ENCODE assay signal across 36 cellular contexts in the genomic region with DNA sequence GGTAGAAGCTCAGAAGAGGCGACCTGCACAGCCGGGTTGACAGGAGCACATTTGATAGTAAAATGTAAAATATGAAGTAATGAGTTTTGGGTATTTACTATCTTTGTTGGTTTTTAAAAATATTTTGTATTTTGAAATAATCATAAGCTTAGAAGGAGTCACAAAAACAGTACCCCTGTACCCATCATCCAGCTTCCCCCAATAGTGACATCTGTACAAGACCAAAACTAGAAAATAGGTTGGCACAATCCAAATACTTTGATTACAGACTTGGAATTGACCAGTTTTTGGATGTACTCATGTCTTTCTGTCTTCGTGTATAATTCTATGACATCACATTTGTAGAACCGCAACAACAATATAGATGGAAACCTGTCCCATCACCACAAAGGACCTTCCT.
"Had no signal": no experiment of that assay in that cellular context is flagged by ENCODE, and none has a peak within 500 bp of the region (broad histone marks: within the 10 kb centered on the region; RNA-seq: fewer than 3 reads in every experiment).

No MANE protein-coding gene starts in this region.

- H3K36me3 ChIP-seq: MG63 had no signal

- H3K27me3 ChIP-seq: MG63 had no signal

- DNase-seq: Karpas-422, Kasumi-1, MG63, MM.1S, MV-4-11, NCI-H1048, NCI-H1092, NCI-H1092 treated with DMSO at 0.1 percent for 48 hours, NCI-H1105, NCI-H1105 treated with DMSO at 0.1 percent for 48 hours, NCI-H1417, NCI-H1417 treated with DMSO at 0.1 percent for 48 hours, NCI-H1436, NCI-H1436 treated with DMSO at 0.1 percent for 48 hours, NCI-H146, NCI-H1694, NCI-H1694 treated with DMSO at 0.1 percent for 48 hours, NCI-H187, NCI-H187 treated with DMSO at 0.1 percent for 48 hours, NCI-H1930, NCI-H2029, NCI-H2029 treated with DMSO at 0.1 percent for 48 hours, NCI-H2081, NCI-H2081 treated with DMSO at 0.1 percent for 48 hours, NCI-H2107, NCI-H2171, NCI-H2171 treated with DMSO at 0.1 percent for 48 hours, NCI-H2227 treated with DMSO at 0.1 percent for 48 hours, NCI-H226, NCI-H345, NCI-H446, NCI-H446 treated with DMSO at 0.1 percent for 48 hours, NCI-H510A, NCI-H510A treated with DMSO at 0.1 percent for 48 hours, NCI-H524, NCI-H524 treated with DMSO at 0.1 percent for 48 hours had no signal

- H3K4me3 ChIP-seq: MG63 had no signal

- H3K9me3 ChIP-seq: MG63 had no signal
